Comparison of ENCODE assay signal across 10 cellular contexts in genomic region chr3:27279153-27279552, GRCh38.
A peak's percentile ranks its signal among the peaks of the same experiment; 100 is the strongest.
DNase-seq lines count a peak whose midpoint lies in the region; FAIRE-seq and TF ChIP-seq lines count a peak whose summit lies in the region.
"Had no signal": no experiment of that assay in that cellular context is flagged by ENCODE, and none has a peak within 500 bp of the region (broad histone marks: within the 10 kb centered on the region; RNA-seq: fewer than 3 reads in every experiment).

No MANE protein-coding gene starts in this region.

- H3K27me3 ChIP-seq in HAP-1 (ENCODE audit: low read depth) = no peaks in the 10 kb centered on the region
- H3K27me3 ChIP-seq in keratinocyte (ENCODE audit: control insufficient read depth, extremely low read depth, insufficient read depth, low read length) = no peaks in the 10 kb centered on the region

- DNase-seq in HAP-1 (ENCODE audit: low spot score in 2 of 2) = peak; percentile 38 to 45
- DNase-seq in astrocyte of the cerebellum (ENCODE audit: low read depth) = no peak
- no peak for DNase-seq in keratinocyte (ENCODE audit: low read depth, low spot score)
- DNase-seq in SW 1271 (lab: John Stamatoyannopoulos, UW) = no peak
- DNase-seq in amniotic stem cell (lab: John Stamatoyannopoulos, UW) = no peak
- DNase-seq in activated CD8-positive, alpha-beta memory T cell treated with anti-CD3 and anti-CD28 coated beads, Interleukin-2, amount 50 U/mL, for 48 hours = no peak
- no peak for DNase-seq in stimulated activated CD4-positive, alpha-beta T cell treated with anti-CD3 and anti-CD28 coated beads, Interleukin-1b, Interleukin-23, amount 100 ng/mL, for 48 hours
- DNase-seq: Calu3 had no signal

- in situ Hi-C loops in HAP-1 (cut with MboI; ENCODE audit: low sequenced_read_pairs) = loop anchor here (10.0 kb wide), 1 partner anchor 144 kb away; no protein-coding TSS in a partner anchor
- in situ Hi-C loops in astrocyte of the cerebellum (cut with HindIII; ENCODE audit: low sequenced_read_pairs) = no loop called here

- no peaks in the 10 kb centered on the region for H3K79me2 ChIP-seq in keratinocyte (ENCODE audit: control insufficient read depth, insufficient read depth, low read length)

- H3K4me1 ChIP-seq in HAP-1 = peaks cover 3% of the 10 kb centered on the region
- no peaks in the 10 kb centered on the region for H3K4me1 ChIP-seq in keratinocyte (ENCODE audit: control insufficient read depth, extremely low read depth, insufficient read depth, low read length)

- TF ChIP-seq CTCF in 22Rv1 (IDR thresholded peaks at IDR 0.05) (peak; percentile 58), astrocyte of the cerebellum (IDR thresholded peaks at IDR 0.05; ENCODE audit: low read depth, low read length, missing control alignments) (peak; percentile 58), keratinocyte (optimal IDR thresholded peaks at IDR 0.05 in 1 of 3, IDR thresholded peaks at IDR 0.05 in 1 of 3, conservative IDR thresholded peaks at IDR 0.05 in 1 of 3; ENCODE audit: extremely low read depth in 1 of 3, insufficient read depth in 2 of 3, low read length in 3 of 3) (peak in 2 of 3 experiments; percentile 16 to 46)

- H3K4me3 ChIP-seq in HAP-1 (no peak overlapping the region), astrocyte of the cerebellum (ENCODE audit: low read depth, low read length) (no peak overlapping the region), keratinocyte (ENCODE audit: control insufficient read depth in 2 of 3, extremely low read depth in 1 of 3, insufficient read depth in 2 of 3, low read depth in 1 of 3, low read length in 3 of 3) (no peak overlapping the region)

- dilution Hi-C loops in keratinocyte (cut with MboI; ENCODE audit: extremely low pct_ligation_motif_present, low sequenced_read_pairs) = no loop called here

- no peak for FAIRE-seq in keratinocyte (lab: Jason Lieb, UNC)

- H3K36me3 ChIP-seq in HAP-1 (replicated peaks) (no peaks in the 10 kb centered on the region), keratinocyte (ENCODE audit: control insufficient read depth in 2 of 2, extremely low read depth in 1 of 2, insufficient read depth in 2 of 2, low read length in 2 of 2) (no peaks in the 10 kb centered on the region)

- H2AFZ ChIP-seq in keratinocyte (ENCODE audit: control insufficient read depth, low read length) = no peak overlapping the region

- no peak overlapping the region for H3K27ac ChIP-seq in 22Rv1
- no peak overlapping the region for H3K27ac ChIP-seq in keratinocyte (ENCODE audit: control insufficient read depth, insufficient read depth, low read length)
- H3K27ac ChIP-seq: epithelial cell of prostate had no signal

- H3K4me2 ChIP-seq in keratinocyte (ENCODE audit: control insufficient read depth, extremely low read depth, insufficient read depth, low read depth, low read length) = no peak overlapping the region

- no peak overlapping the region for H3K9ac ChIP-seq in keratinocyte (ENCODE audit: control insufficient read depth, extremely low read depth, insufficient read depth, low read length)

- no peaks in the 10 kb centered on the region for H4K20me1 ChIP-seq in keratinocyte (ENCODE audit: control insufficient read depth, extremely low read depth, insufficient read depth, low read length)

- no peaks in the 10 kb centered on the region for H3K9me1 ChIP-seq in keratinocyte (ENCODE audit: control insufficient read depth, extremely low read depth, insufficient read depth, low read length)

- H3K9me3 ChIP-seq in HAP-1 = no peaks in the 10 kb centered on the region
- no peaks in the 10 kb centered on the region for H3K9me3 ChIP-seq in keratinocyte (ENCODE audit: control insufficient read depth, low read depth, low read length)

Comparison
In these comparisons a context has a peak if more than half of its experiments do, and no peak if none do; other contexts are left out.
1. DNase-seq: peak in HAP-1 (2 of 2); none in astrocyte of the cerebellum (single experiment), keratinocyte (single experiment), SW 1271 (0 of 2), amniotic stem cell (single experiment), activated CD8-positive, alpha-beta memory T cell treated with anti-CD3 and anti-CD28 coated beads, Interleukin-2, amount 50 U/mL, for 48 hours (single experiment) and stimulated activated CD4-positive, alpha-beta T cell treated with anti-CD3 and anti-CD28 coated beads, Interleukin-1b, Interleukin-23, amount 100 ng/mL, for 48 hours (single experiment).
2. Peak in every context shown above with its lines, with median percentiles within 50 percentile points of each other: CTCF ChIP-seq.